Comparison of ENCODE assay signal across 8 cellular contexts in genomic region chr2:210399440-210400041, GRCh38.
DNase-seq lines count a peak whose midpoint lies in the region; ATAC-seq and TF ChIP-seq lines count a peak whose summit lies in the region.

No MANE protein-coding gene starts in this region.

- TF ChIP-seq CTCF in Calu3 (IDR thresholded peaks at IDR 0.05; ENCODE audit: unreplicated experiment) (peak; percentile 15), adrenal gland (IDR thresholded peaks at IDR 0.05) (peak; percentile 13 to 50 (median 36)), liver (IDR thresholded peaks at IDR 0.05; ENCODE audit: low read depth, low read length, missing input control) (peak; percentile 43)

- no peaks in the 10 kb centered on the region for H3K36me3 Mint-ChIP-seq in Calu3 (ENCODE audit: insufficient read depth, unreplicated experiment)

- no peak for TF ChIP-seq POLR2A in adrenal gland (IDR thresholded peaks at IDR 0.05)

- CTCF ChIA-PET in Calu3 (lab: Charles Lee) = interaction anchor here (0.6 to 1.1 kb wide), 4 partner anchors 36 to 422 kb away, joined by 3 to 9 read pairs (median 5); no protein-coding TSS in a partner anchor

- no peak overlapping the region for H3K9ac ChIP-seq in liver (ENCODE audit: low read depth in 1 of 2, low read length in 2 of 2)

- no peaks in the 10 kb centered on the region for H3K9me3 Mint-ChIP-seq in Calu3 (ENCODE audit: low read depth, unreplicated experiment)

- DNase-seq in Calu3 = no peak
- no peak for DNase-seq in adrenal gland
- DNase-seq in NCI-H2081 (lab: John Stamatoyannopoulos, UW) = no peak

- H3K9me3 ChIP-seq in adrenal gland (replicated peaks in 1 of 3) (no peaks in the 10 kb centered on the region), liver (ENCODE audit: control insufficient read depth in 4 of 4, low read length in 3 of 4) (no peaks in the 10 kb centered on the region)

- BruUV-seq in Calu3 (replicated peaks; lab: Mats Ljungman, UMichigan) = no TSS peak

- intact Hi-C loops in Calu3 (cut with micrococcal nuclease; ENCODE audit: unreplicated experiment) (loop anchor here (1.0 to 2.0 kb wide), 3 partner anchors 63 to 423 kb away; no protein-coding TSS in a partner anchor), adrenal gland (cut with DNase I) (loop anchor here in 1 of 2 donors (5.0 kb wide), 1 partner anchor 142 kb away; no protein-coding TSS in a partner anchor)

- no peaks in the 10 kb centered on the region for H3K4me1 Mint-ChIP-seq in Calu3 (ENCODE audit: low read depth, unreplicated experiment)

- ATAC-seq in HG03095 (IDR thresholded peaks at IDR 0.05; ENCODE audit: unreplicated experiment) (peak; percentile 55), HG03521 (IDR thresholded peaks at IDR 0.05; ENCODE audit: unreplicated experiment) (no peak), GM21737 (IDR thresholded peaks at IDR 0.05; ENCODE audit: unreplicated experiment) (no peak), HG02870 (IDR thresholded peaks at IDR 0.05; ENCODE audit: unreplicated experiment) (no peak)

- H3K27ac ChIP-seq in adrenal gland (no peak overlapping the region), liver (ENCODE audit: low read depth in 1 of 2, low read length in 2 of 2) (no peak overlapping the region)

- no peak overlapping the region for H3K4me3 Mint-ChIP-seq in Calu3 (ENCODE audit: low read depth, unreplicated experiment)

- H3K4me3 ChIP-seq in adrenal gland (no peak overlapping the region), liver (ENCODE audit: low read depth in 1 of 3, low read length in 3 of 3) (no peak overlapping the region)

- no peaks in the 10 kb centered on the region for H3K27me3 Mint-ChIP-seq in Calu3 (ENCODE audit: unreplicated experiment)

- H3K27me3 ChIP-seq in adrenal gland = peaks cover 3% of the 10 kb centered on the region
- no peaks in the 10 kb centered on the region for H3K27me3 ChIP-seq in liver (ENCODE audit: control insufficient read depth in 4 of 4, insufficient read depth in 4 of 4, low read length in 3 of 4)

- peak; percentile 63 to 72 for TF ChIP-seq RAD21 in liver (IDR thresholded peaks at IDR 0.05)

- H3K27ac Mint-ChIP-seq in Calu3 (ENCODE audit: unreplicated experiment) = no peak overlapping the region

- 35 to 47% (median 35%) methylated on average over 3 of the region's 3 CpGs for WGBS in adrenal gland, 4 donors
- WGBS in liver = 41% methylated on average over 3 of the region's 3 CpGs

- H3K4me1 ChIP-seq in adrenal gland (replicated peaks in 1 of 2) = no peaks in the 10 kb centered on the region
- no peaks in the 10 kb centered on the region for H3K4me1 ChIP-seq in liver (ENCODE audit: control insufficient read depth in 4 of 4, insufficient read depth in 4 of 4, low read length in 3 of 4)

- no peaks in the 10 kb centered on the region for H3K36me3 ChIP-seq in adrenal gland (replicated peaks in 1 of 2)
- H3K36me3 ChIP-seq in liver (ENCODE audit: control insufficient read depth in 4 of 4, insufficient read depth in 3 of 4, low read depth in 1 of 4, low read length in 3 of 4) = no peaks in the 10 kb centered on the region

TF ChIP-seq in liver, 16 proteins besides CTCF, POLR2A, EP300 and RAD21:
- no peak for TF ChIP-seq TAF1 (conservative IDR thresholded peaks at IDR 0.05)
- no peak for TF ChIP-seq NR2F2 (IDR thresholded peaks at IDR 0.05)
- no peak for TF ChIP-seq JUND (IDR thresholded peaks at IDR 0.05)
- no peak for TF ChIP-seq EGR1 (IDR thresholded peaks at IDR 0.05; ENCODE audit: low read depth in 2 of 2)
- no peak for TF ChIP-seq FOXA2 (IDR thresholded peaks at IDR 0.05)
- TF ChIP-seq ATF3 (IDR thresholded peaks at IDR 0.05) = no peak
- TF ChIP-seq SP1 (IDR thresholded peaks at IDR 0.05) = no peak
- TF ChIP-seq REST (IDR thresholded peaks at IDR 0.05) = no peak
- no peak for TF ChIP-seq HNF4A (conservative IDR thresholded peaks at IDR 0.05)
- no peak for TF ChIP-seq MAX (IDR thresholded peaks at IDR 0.05)
- TF ChIP-seq GABPA (IDR thresholded peaks at IDR 0.05 in 1 of 2, conservative IDR thresholded peaks at IDR 0.05 in 1 of 2) = no peak
- no peak for TF ChIP-seq YY1 (IDR thresholded peaks at IDR 0.05)
- no peak for TF ChIP-seq FOXA1 (IDR thresholded peaks at IDR 0.05)
